Comparison of ENCODE assay signal across 16 cellular contexts in the genomic region with DNA sequence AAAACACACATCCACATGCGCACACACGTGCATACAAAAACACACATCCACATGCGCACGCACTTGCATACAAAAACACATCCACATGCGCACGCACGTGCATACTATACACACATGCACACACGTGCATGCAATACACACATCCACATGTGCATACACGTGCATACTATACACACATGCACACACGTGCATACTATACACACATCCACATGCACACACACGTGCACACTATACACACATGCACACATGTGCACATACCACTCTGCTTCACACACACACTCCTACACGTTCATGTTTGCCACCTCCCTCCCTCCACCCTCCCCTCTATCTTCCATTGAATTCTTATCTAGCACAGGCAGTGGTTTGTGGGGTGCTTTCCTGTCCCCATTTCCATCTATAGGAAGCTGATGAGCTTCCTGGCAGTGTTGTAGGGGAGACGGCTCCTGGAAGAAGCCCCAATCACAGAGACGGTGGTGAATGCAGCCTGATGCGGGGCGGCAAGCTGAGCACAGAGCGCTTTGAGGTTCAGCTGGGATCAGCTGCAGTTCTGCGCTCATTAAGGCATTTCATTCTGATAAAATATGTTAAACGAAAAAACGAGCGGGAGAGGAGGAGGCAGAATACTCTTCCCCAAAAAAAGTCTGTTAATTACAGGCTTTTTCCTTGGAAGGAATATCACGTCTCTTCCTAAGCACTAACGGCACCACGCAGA.
"Had no signal": no experiment of that assay in that cellular context is flagged by ENCODE, and none has a peak within 500 bp of the region (broad histone marks: within the 10 kb centered on the region; RNA-seq: fewer than 3 reads in every experiment).

No MANE protein-coding gene starts in this region.

- H3K27ac Mint-ChIP-seq: dendritic cell treated with granulocyte-macrophage colony-stimulating factor and Interleukin-4, amounts not matched to agents 40 ng/mL and 50 ng/mL, for 4 days; effector memory CD8-positive, alpha-beta T cell had no signal

- DNase-seq: cerebellar nuclear complex; effector memory CD8-positive, alpha-beta T cell; esophagus squamous epithelium; foreskin fibroblast; glutamatergic neuron; left ventricle myocardium inferior; mammary epithelial cell; naive thymus-derived CD4-positive, alpha-beta T cell; occipital lobe; sigmoid colon; stimulated activated CD4-positive, alpha-beta T cell treated with anti-CD3 and anti-CD28 coated beads, Interleukin-12 subunit alpha, Interleukin-12 subunit beta, amount 100 ng/mL, for 4 hours; stimulated activated naive CD4-positive, alpha-beta T cell treated with Interleukin-2 at 50 U/mL for 16 hours; trophoblast cell had no signal

- H3K4me3 Mint-ChIP-seq: dendritic cell treated with granulocyte-macrophage colony-stimulating factor and Interleukin-4, amounts not matched to agents 40 ng/mL and 50 ng/mL, for 4 days; effector memory CD8-positive, alpha-beta T cell; naive thymus-derived CD4-positive, alpha-beta T cell; neural crest cell had no signal

- H3K27me3 Mint-ChIP-seq: dendritic cell treated with granulocyte-macrophage colony-stimulating factor and Interleukin-4, amounts not matched to agents 40 ng/mL and 50 ng/mL, for 4 days had no signal

- ATAC-seq: effector memory CD8-positive, alpha-beta T cell; gastroesophageal sphincter; naive thymus-derived CD4-positive, alpha-beta T cell had no signal

- H3K4me1 Mint-ChIP-seq: naive thymus-derived CD4-positive, alpha-beta T cell had no signal
